1 cellular context compared by ENCODE assay signal in the genomic region with DNA sequence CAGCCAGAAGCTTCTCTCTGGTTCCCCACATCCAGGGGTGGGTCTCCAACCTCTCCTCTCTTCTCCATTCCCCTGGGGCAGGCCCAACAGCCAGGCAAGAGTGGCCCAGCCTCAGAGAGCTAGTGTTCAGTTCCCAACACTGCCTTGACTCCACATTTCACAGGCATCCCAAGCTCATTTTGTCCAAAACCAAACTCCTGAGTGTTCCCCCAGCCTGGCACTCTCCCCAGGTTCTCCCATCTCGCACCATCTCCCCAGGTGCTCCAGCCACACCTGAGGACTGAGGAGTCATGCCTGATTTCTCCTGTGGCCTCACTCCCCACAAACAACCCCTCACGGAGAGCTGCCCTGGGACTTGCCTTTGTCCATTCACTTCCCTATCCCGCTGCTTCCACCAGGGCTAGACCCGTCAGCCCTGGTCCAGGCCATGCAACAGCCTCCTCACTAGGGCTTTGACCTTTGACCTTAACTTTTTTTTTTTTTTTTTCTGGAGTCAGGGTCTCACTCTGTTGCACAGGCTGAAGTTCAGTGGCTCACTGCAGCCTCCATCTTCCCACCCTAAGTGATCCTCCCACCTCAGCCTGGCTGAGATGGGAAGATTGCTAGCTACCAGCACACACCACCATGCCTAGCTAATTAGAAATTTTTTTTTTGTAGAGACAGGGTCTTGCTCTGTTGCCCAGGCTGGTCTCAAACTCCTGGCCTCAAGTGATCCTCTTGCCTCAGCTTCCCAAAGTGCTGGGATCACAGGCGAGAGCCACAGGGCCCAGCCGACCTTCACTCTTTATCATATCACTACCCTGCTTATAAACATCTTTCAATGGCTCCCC.
TF ChIP-seq lines count a peak whose summit lies in the region.

No MANE protein-coding gene starts in this region.

TF ChIP-seq in HEK293, 187 proteins besides CTCF, POLR2A, EP300 and RAD21 (continued from another document):
- TF ChIP-seq, protein P1, sequence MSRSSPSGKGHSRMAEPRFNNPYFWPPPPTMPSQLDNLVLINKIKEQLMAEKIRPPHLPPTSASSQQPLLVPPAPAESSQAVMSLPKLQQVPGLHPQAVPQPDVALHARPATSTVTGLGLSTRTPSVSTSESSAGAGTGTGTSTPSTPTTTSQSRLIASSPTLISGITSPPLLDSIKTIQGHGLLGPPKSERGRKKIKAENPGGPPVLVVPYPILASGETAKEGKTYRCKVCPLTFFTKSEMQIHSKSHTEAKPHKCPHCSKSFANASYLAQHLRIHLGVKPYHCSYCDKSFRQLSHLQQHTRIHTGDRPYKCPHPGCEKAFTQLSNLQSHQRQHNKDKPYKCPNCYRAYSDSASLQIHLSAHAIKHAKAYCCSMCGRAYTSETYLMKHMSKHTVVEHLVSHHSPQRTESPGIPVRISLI (tag by site-specific recombination; IDR thresholded peaks at IDR 0.05): peak; percentile 90
- TF ChIP-seq BCL11B (tag by site-specific recombination; IDR thresholded peaks at IDR 0.05; ENCODE audit: low read depth) (peak; percentile 29; the same call in 1 of the 2 replicates), ZXDB (tag by site-specific recombination; IDR thresholded peaks at IDR 0.05) (no peak), ZNF670 (tag by site-specific recombination; IDR thresholded peaks at IDR 0.05; ENCODE audit: low read depth) (no peak), ZNF121 (tag by site-specific recombination; IDR thresholded peaks at IDR 0.05) (peak; percentile 75), SCRT2 (tag by site-specific recombination; IDR thresholded peaks at IDR 0.05) (0 out of 2 replicates have a peak, but pooled peaks have one; percentile 19), ZNF140 (tag by site-specific recombination; IDR thresholded peaks at IDR 0.05) (no peak), TRIM28 (IDR thresholded peaks at IDR 0.05; ENCODE audit: borderline replicate concordance, low read length) (no peak)
- TF ChIP-seq, protein P2, sequence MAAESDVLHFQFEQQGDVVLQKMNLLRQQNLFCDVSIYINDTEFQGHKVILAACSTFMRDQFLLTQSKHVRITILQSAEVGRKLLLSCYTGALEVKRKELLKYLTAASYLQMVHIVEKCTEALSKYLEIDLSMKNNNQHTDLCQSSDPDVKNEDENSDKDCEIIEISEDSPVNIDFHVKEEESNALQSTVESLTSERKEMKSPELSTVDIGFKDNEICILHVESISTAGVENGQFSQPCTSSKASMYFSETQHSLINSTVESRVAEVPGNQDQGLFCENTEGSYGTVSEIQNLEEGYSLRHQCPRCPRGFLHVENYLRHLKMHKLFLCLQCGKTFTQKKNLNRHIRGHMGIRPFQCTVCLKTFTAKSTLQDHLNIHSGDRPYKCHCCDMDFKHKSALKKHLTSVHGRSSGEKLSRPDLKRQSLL (tag by site-specific recombination; IDR thresholded peaks at IDR 0.05): no peak
TF ChIP-seq in HEK293: peak in this region for 6.
